ENCODE assay signal across 20 cellular contexts in genomic region chr11:79021601-79022000, GRCh38.
"Had no signal": no experiment of that assay in that cellular context is flagged by ENCODE, and none has a peak within 500 bp of the region (broad histone marks: within the 10 kb centered on the region; RNA-seq: fewer than 3 reads in every experiment).

No MANE protein-coding gene starts in this region.

- H3K4me2 ChIP-seq: SK-N-SH had no signal

- DNase-seq: Karpas-422, KG1, MM.1S, MV-4-11, NCI-H1048, NCI-H1105, NCI-H1417, NCI-H1436 treated with DMSO at 0.1 percent for 48 hours, NCI-H1694, NCI-H187 treated with DMSO at 0.1 percent for 48 hours, NCI-H2029 treated with DMSO at 0.1 percent for 48 hours, NCI-H2171 treated with DMSO at 0.1 percent for 48 hours, NCI-H524, NCI-H526 treated with DMSO at 0.1 percent for 48 hours, NCI-H774, Right ventricle myocardium superior, RPMI8226, SIG-M5, SK-N-SH, SW 1271 had no signal

- H3K9me3 ChIP-seq: SK-N-SH had no signal

- H3K9ac ChIP-seq: SK-N-SH had no signal
